Comparison of ENCODE assay signal across 8 cellular contexts in the genomic region with DNA sequence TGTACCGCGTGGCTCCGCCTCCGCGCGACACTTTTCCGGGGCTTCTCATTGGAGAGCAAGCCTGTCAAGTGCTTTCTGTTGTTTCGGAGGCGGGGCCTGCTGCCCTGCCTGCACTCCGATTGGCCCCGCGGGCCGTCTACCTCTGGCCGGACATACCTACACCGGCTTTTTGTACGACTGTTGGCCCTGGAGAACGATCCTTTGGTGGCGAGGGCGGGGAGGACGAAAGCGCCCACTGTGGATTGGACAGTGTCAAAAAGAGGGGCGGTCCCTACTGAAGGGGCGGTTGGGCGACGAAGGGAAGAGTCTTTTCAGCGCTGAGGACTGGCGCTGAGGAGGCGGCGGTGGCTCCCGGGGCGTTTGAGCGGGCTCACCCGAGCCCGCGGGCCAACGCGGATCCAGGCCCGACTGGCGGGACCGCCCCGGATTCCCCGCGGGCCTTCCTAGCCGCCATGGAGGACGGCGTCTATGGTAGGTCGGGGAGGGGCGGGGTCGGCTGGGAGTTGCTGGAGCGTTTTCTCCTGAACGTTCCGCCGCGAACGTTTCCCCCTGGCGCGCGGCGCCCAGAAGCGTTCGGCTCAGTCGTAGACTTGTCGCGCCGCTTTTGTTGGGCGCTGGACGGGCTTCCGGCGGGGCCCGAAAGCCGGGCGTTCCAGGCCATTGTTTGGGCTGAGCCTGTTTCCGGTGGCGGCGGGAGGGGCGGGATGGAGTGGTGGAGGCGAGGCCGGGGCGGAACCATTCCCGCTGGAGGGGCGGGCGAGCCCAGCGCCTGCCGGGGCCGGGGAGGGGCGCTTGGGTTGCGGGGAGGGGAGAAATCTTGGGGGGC. TPM values are rescaled to one million over a fixed set of nuclear protein-coding genes. Genes with fewer than 3 reads are reported as not detected.
DNase-seq lines count a peak whose midpoint lies in the region; ATAC-seq and TF ChIP-seq lines count a peak whose summit lies in the region.

A gene with protein sequence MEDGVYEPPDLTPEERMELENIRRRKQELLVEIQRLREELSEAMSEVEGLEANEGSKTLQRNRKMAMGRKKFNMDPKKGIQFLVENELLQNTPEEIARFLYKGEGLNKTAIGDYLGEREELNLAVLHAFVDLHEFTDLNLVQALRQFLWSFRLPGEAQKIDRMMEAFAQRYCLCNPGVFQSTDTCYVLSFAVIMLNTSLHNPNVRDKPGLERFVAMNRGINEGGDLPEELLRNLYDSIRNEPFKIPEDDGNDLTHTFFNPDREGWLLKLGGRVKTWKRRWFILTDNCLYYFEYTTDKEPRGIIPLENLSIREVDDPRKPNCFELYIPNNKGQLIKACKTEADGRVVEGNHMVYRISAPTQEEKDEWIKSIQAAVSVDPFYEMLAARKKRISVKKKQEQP (plus strand): TSS at position 314 of the 826 bp plus-strand sequence. CDS start 139 bp downstream, at position 453.

- WGBS in adrenal gland, 4 donors, result 0% methylated on average over 14 to 87 of the region's 87 CpGs
- 0 to 1% (median 0%) methylated on average over 52 to 87 of the region's 87 CpGs for WGBS in heart left ventricle, 4 donors

- intact Hi-C loops in adrenal gland (cut with DNase I) (no loop called here), heart left ventricle (cut with DNase I) (loop anchor here in 3 of 10 donors (2.0 kb wide), 3 partner anchors 20 to 24 kb away; no protein-coding TSS in a partner anchor), posterior vena cava (cut with DNase I) (no loop called here), upper lobe of right lung (cut with DNase I) (no loop called here)

- DNase-seq in GM13976 (ENCODE audit: low spot score) (peak; percentile 98), NCI-H146 (lab: John Stamatoyannopoulos, UW) (peak; percentile 100), T-helper 1 cell (peak; percentile 99 to 100 (median 99)), adrenal gland (peak; percentile 90 to 100 (median 100)), heart left ventricle (peak; percentile 99 to 100 (median 100)), posterior vena cava (ENCODE audit: low spot score) (peak; percentile 100), upper lobe of right lung (peak; percentile 100)

- TF ChIP-seq CTCF in GM13976 (IDR thresholded peaks at IDR 0.05; ENCODE audit: borderline replicate concordance, control extremely low read depth, extremely low read depth, insufficient read depth, missing control alignments) (no peak), adrenal gland (IDR thresholded peaks at IDR 0.05) (peak in 1 of 6 experiments; percentile 15), heart left ventricle (IDR thresholded peaks at IDR 0.05) (peak in 3 of 12 donors; percentile 5 to 33 (median 30)), upper lobe of right lung (IDR thresholded peaks at IDR 0.05) (no peak)

- TF ChIP-seq POLR2A in adrenal gland (IDR thresholded peaks at IDR 0.05) (peak; percentile 91 to 92), heart left ventricle (IDR thresholded peaks at IDR 0.05) (peak; percentile 84 to 95)

- H3K27me3 ChIP-seq in adrenal gland (no peaks in the 10 kb centered on the region), heart left ventricle (no peaks in the 10 kb centered on the region), upper lobe of right lung (no peaks in the 10 kb centered on the region)

- ATAC-seq in HG02870 (IDR thresholded peaks at IDR 0.05; ENCODE audit: unreplicated experiment), result peak; percentile 93
- peak; percentile 95 to 98 (median 96) for ATAC-seq in heart left ventricle
- peak; percentile 95 for ATAC-seq in upper lobe of right lung

- H3K9me3 ChIP-seq in adrenal gland (replicated peaks in 1 of 3) (no peaks in the 10 kb centered on the region), heart left ventricle (no peaks in the 10 kb centered on the region), upper lobe of right lung (no peaks in the 10 kb centered on the region)

- peaks cover 0 to 41% of the 10 kb centered on the region in 2 donors for H3K36me3 ChIP-seq in adrenal gland (replicated peaks in 1 of 2)
- H3K36me3 ChIP-seq in heart left ventricle, result peaks cover 0 to 42% (median 39%) of the 10 kb centered on the region in 9 donors
- peaks cover 40% of the 10 kb centered on the region for H3K36me3 ChIP-seq in upper lobe of right lung

- H3K27ac ChIP-seq in adrenal gland (peak within 1 kb of the TSS; percentile 71 to 96 (median 94)), heart left ventricle (peak within 1 kb of the TSS; percentile 94 to 100 (median 100)), upper lobe of right lung (peak within 1 kb of the TSS; percentile 99)

- in situ Hi-C loops in GM13976 (cut with MboI; ENCODE audit: low sequenced_read_pairs, unreplicated experiment), result no loop called here

- H3K4me3 ChIP-seq in adrenal gland (peak within 1 kb of the TSS; percentile 75 to 94 (median 80)), heart left ventricle (peak within 1 kb of the TSS; percentile 66 to 100 (median 94)), upper lobe of right lung (peak within 1 kb of the TSS; percentile 95)

- peaks cover 8 to 14% of the 10 kb centered on the region in 2 donors for H3K4me1 ChIP-seq in adrenal gland (replicated peaks in 1 of 2)
- H3K4me1 ChIP-seq in heart left ventricle, result peaks cover 2 to 26% (median 16%) of the 10 kb centered on the region in 12 donors
- H3K4me1 ChIP-seq in upper lobe of right lung, result peaks cover 13% of the 10 kb centered on the region

RNA-seq across cellular contexts. Expression of the gene that starts here (rescaled TPM):
- 10 to 100 TPM; 28.5 to 93.5 (median 54.2) TPM for total RNA-seq in adrenal gland
- polyA plus RNA-seq in adrenal gland, result 10 to 100 TPM; 26.3 to 91.7 (median 51.8) TPM
- 10 to 100 TPM; 12.3 to 47.3 (median 31.0) TPM for total RNA-seq in heart left ventricle
- 10 to 100 TPM; 21.0 to 55.3 TPM for polyA plus RNA-seq in heart left ventricle
- 10 to 100 TPM; 34.1 to 49.2 TPM for total RNA-seq in posterior vena cava
- 60.7 TPM for total RNA-seq in upper lobe of right lung

Comparison
In these comparisons a context has a peak if more than half of its experiments do, and no peak if none do; other contexts are left out.
1. Peak in every context shown above with its lines: DNase-seq, ATAC-seq, H3K4me3 ChIP-seq and H3K27ac ChIP-seq.